Comparison of ENCODE assay signal across 23 cellular contexts in the genomic region with DNA sequence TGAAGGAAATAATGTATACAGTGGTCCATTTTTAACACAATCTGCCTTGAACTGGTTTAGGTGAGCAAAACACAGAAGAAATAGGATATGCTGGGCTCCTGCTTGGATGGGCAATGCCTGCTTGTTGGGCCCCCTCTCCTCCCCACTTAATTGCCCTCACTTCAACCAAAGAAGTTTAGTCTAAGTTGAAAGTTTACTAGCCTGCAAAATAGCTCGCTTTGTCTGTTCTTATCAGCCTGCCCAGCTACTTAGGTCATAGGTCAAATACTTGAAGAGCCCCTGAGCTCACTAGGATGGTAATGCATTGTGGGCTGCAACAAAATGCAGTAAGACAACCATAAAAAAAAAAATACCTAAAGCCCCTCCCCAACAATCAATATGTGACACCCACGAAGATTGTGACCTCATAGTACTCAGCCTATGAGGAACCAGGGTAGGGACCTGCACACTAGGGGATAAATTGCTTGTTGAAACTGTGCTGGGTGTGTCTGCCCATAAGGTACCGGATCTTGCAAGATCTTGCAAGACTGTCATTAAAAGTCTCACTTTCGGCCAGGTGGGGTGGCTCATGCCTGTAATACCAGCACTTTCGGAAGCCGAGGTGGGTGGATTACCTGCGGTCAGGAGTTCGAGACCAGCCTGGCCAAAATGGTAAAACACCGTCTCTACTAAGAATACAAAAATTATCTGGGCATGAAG. TPM values are rescaled to one million over a fixed set of nuclear protein-coding genes. Genes with fewer than 3 reads are reported as not detected.
DNase-seq lines count a peak whose midpoint lies in the region; ATAC-seq, FAIRE-seq and TF ChIP-seq lines count a peak whose summit lies in the region.
"Had no signal": no experiment of that assay in that cellular context is flagged by ENCODE, and none has a peak within 500 bp of the region (broad histone marks: within the 10 kb centered on the region; RNA-seq: fewer than 3 reads in every experiment).

No MANE protein-coding gene starts in this region.

- CTCF ChIA-PET in K562 (lab: Yijun Ruan, JAX; ENCODE audit: low intra/inter-chr PET ratio): no interaction called here

- TF ChIP-seq POLR2A in heart left ventricle (IDR thresholded peaks at IDR 0.05) (no peak), K562 (conservative IDR thresholded peaks at IDR 0.05) (no peak)

- no TSS peak for BruUV-seq in K562 (replicated peaks; lab: Mats Ljungman, UMichigan)

- H3K9me1 ChIP-seq in K562 (ENCODE audit: control insufficient read depth, insufficient read depth, low read length): no peaks in the 10 kb centered on the region

- H3K9ac ChIP-seq in K562 (ENCODE audit: insufficient read depth in 1 of 2, low read depth in 2 of 2, low read length in 2 of 2): no peak overlapping the region
- H3K9ac ChIP-seq in neuronal stem cell (ENCODE audit: low read depth, low read length, poor library complexity): no peak overlapping the region

- H3K9me3 ChIP-seq in heart left ventricle: peaks cover 0 to 7% (median 0%) of the 10 kb centered on the region in 12 donors
- no peaks in the 10 kb centered on the region for H3K9me3 ChIP-seq in K562 (replicated peaks; ENCODE audit: control insufficient read depth, insufficient read depth, low read depth, low read length)
- no peaks in the 10 kb centered on the region for H3K9me3 ChIP-seq in neuronal stem cell (replicated peaks in 1 of 2; ENCODE audit: control insufficient read depth in 2 of 2, insufficient read depth in 1 of 2, low read depth in 1 of 2, low read length in 2 of 2)
- H3K9me3 ChIP-seq: BE2C, SJCRH30 had no signal

- H3K36me3 ChIP-seq in heart left ventricle: peaks cover 0 to 3% (median 0%) of the 10 kb centered on the region in 9 donors
- H3K36me3 ChIP-seq in K562 (ENCODE audit: control insufficient read depth, insufficient read depth, low read length): no peaks in the 10 kb centered on the region
- H3K36me3 ChIP-seq in neuronal stem cell (replicated peaks in 1 of 2; ENCODE audit: control insufficient read depth in 2 of 2, insufficient read depth in 2 of 2, low read length in 2 of 2): no peaks in the 10 kb centered on the region
- H3K36me3 ChIP-seq: BE2C, SJCRH30 had no signal

- H3K4me3 ChIP-seq in heart left ventricle (no peak overlapping the region), K562 (no peak overlapping the region), neuronal stem cell (ENCODE audit: low read length in 2 of 2) (no peak overlapping the region)
- H3K4me3 ChIP-seq: SJCRH30 had no signal

- no peak overlapping the region for H3K14ac ChIP-seq in neuronal stem cell (ENCODE audit: low read length)

- DNase-seq in cardiac septum (ENCODE audit: low spot score) (peak; percentile 10), heart left ventricle (no peak), K562 (ENCODE audit: extremely low read depth in 1 of 4, low spot score in 3 of 4) (no peak), neuronal stem cell (ENCODE audit: low spot score) (no peak), OCI-M1 (lab: John Stamatoyannopoulos, UW) (no peak), AG20443 (ENCODE audit: low spot score) (no peak), COLO668 (lab: John Stamatoyannopoulos, UW; ENCODE audit: unreplicated experiment) (no peak)
- DNase-seq: BE2C; CD8-positive, alpha-beta memory T cell; HCEC 1CT; Kasumi-1; MV-4-11; NCI-H1105; NCI-H146; NCI-H1930; NCI-H446; NCI-H526 treated with DMSO at 0.1 percent for 48 hours; SJCRH30 had no signal

- H3K4me1 ChIP-seq in heart left ventricle (no peaks in the 10 kb centered on the region), K562 (replicated peaks in 1 of 2; ENCODE audit: control insufficient read depth in 2 of 2, insufficient read depth in 2 of 2, low read length in 2 of 2) (no peaks in the 10 kb centered on the region; a peak in 2 of 5 replicates), neuronal stem cell (ENCODE audit: control insufficient read depth in 2 of 2, insufficient read depth in 1 of 2, low read depth in 1 of 2, low read length in 2 of 2) (peaks cover 5 to 16% of the 10 kb centered on the region in 2 donors)
- H3K4me1 ChIP-seq: BE2C, SJCRH30 had no signal

- intact Hi-C loops in cardiac septum (cut with DNase I) (no loop called here), heart left ventricle (cut with DNase I) (loop anchor here in 5 of 10 donors (10.0 kb wide), 3 partner anchors 64 to 224 kb away; a partner anchor contains a TSS), K562 (cut with micrococcal nuclease) (loop anchor here (10.0 kb wide), 1 partner anchor 144 kb away; a partner anchor contains a TSS)

- no peak for TF ChIP-seq EP300 in K562 (IDR thresholded peaks at IDR 0.05; ENCODE audit: low read length)

- no peaks in the 10 kb centered on the region for H4K20me1 ChIP-seq in K562 (replicated peaks; ENCODE audit: control insufficient read depth, insufficient read depth, low read length)

- no peaks in the 10 kb centered on the region for H3K27me3 ChIP-seq in heart left ventricle
- no peaks in the 10 kb centered on the region for H3K27me3 ChIP-seq in K562 (ENCODE audit: control insufficient read depth in 2 of 2, insufficient read depth in 2 of 2, low read length in 2 of 2)
- H3K27me3 ChIP-seq in neuronal stem cell (ENCODE audit: control insufficient read depth in 3 of 3, insufficient read depth in 3 of 3, low read depth in 1 of 3, low read length in 3 of 3): peaks cover 0 to 8% (median 0%) of the 10 kb centered on the region in 3 experiments
- H3K27me3 ChIP-seq: BE2C, SJCRH30 had no signal

- no peak for TF ChIP-seq RAD21 in K562 (CRISPR knock-in tag; conservative IDR thresholded peaks at IDR 0.05 in 1 of 2, IDR thresholded peaks at IDR 0.05 in 1 of 2)

- H3K18ac ChIP-seq in neuronal stem cell (ENCODE audit: low read length): no peak overlapping the region

- no peak overlapping the region for H4K8ac ChIP-seq in neuronal stem cell (ENCODE audit: low read depth, low read length)

- peak; percentile 35 for FAIRE-seq in K562 (lab: Jason Lieb, UNC)
- FAIRE-seq: H1 had no signal

- WGBS in heart left ventricle, 4 donors: 88 to 91% (median 91%) methylated on average over 9 of the region's 9 CpGs
- 11% methylated on average over 3 of the region's 9 CpGs for WGBS in K562 (ENCODE audit: insufficient coverage, low coverage, missing lambda C conversion rate)
- no CpG with 5 or more reads among the region's 9 CpGs for WGBS in neuronal stem cell (ENCODE audit: extremely low coverage in 2 of 2, insufficient read length in 2 of 2, insufficient replicate concordance in 1 of 2), 2 donors

- H3K79me1 ChIP-seq in neuronal stem cell (ENCODE audit: low read depth, low read length): no peaks in the 10 kb centered on the region

- no peak overlapping the region for H2BK15ac ChIP-seq in neuronal stem cell (ENCODE audit: low read length)

- H2AFZ ChIP-seq in K562 (ENCODE audit: low read depth, low read length) (no peak overlapping the region), neuronal stem cell (ENCODE audit: low read length) (no peak overlapping the region)

- POLR2A ChIA-PET in K562 (lab: Yijun Ruan, JAX): no interaction called here

- in situ Hi-C loops in K562 (cut with MboI): loop anchor here (10.0 kb wide), 1 partner anchor 224 kb away; no protein-coding TSS in a partner anchor

- ATAC-seq in heart left ventricle (no peak), K562 (no peak)
- ATAC-seq: SK-N-SH treated with all-trans-retinoic acid at 6 μM for 48 hours had no signal

- no peaks in the 10 kb centered on the region for H3K79me2 ChIP-seq in K562 (ENCODE audit: control insufficient read depth, insufficient read depth, low read length)

- H2BK12ac ChIP-seq in neuronal stem cell (ENCODE audit: low read length): no peak overlapping the region

- H3K27ac ChIP-seq in heart left ventricle (no peak overlapping the region), K562 (ENCODE audit: extremely low read depth, low read depth, low read length) (no peak overlapping the region), neuronal stem cell (replicated peaks; ENCODE audit: low read length) (peak overlapping the region; percentile 64)
- H3K27ac ChIP-seq: 22Rv1, SJCRH30 had no signal

- no peak overlapping the region for H3K23ac ChIP-seq in neuronal stem cell (ENCODE audit: low read depth, low read length, poor library complexity)

- H2BK5ac ChIP-seq in neuronal stem cell (ENCODE audit: low read length): no peak overlapping the region

- H3K4ac ChIP-seq in neuronal stem cell (ENCODE audit: low read length): no peak overlapping the region

- H3K4me2 ChIP-seq in K562 (ENCODE audit: insufficient read depth, low read length) (no peak overlapping the region), neuronal stem cell (ENCODE audit: insufficient read depth, low read length, poor library complexity, severe bottlenecking) (no peak overlapping the region)

- no peak for TF ChIP-seq CTCF in heart left ventricle (IDR thresholded peaks at IDR 0.05)
- TF ChIP-seq CTCF in K562 (IDR thresholded peaks at IDR 0.05 in 2 of 3, conservative IDR thresholded peaks at IDR 0.05 in 1 of 3; ENCODE audit: insufficient read depth in 2 of 3, low read depth in 1 of 3, low read length in 3 of 3): no peak

- H2AK5ac ChIP-seq in neuronal stem cell (ENCODE audit: low read depth, low read length): no peak overlapping the region

- no peak overlapping the region for H2BK120ac ChIP-seq in neuronal stem cell (ENCODE audit: low read depth, low read length)

- H4K91ac ChIP-seq in neuronal stem cell (ENCODE audit: low read depth, low read length, poor library complexity): no peak overlapping the region

RNA-seq across cellular contexts. Expression of a gene that starts 10.9 kb away (rescaled TPM):
- total RNA-seq in cardiac septum: not detected
- under 1 TPM in 2 of 9 donors, not detected in 7; 0.32 to 0.45 TPM for total RNA-seq in heart left ventricle
- polyA plus RNA-seq in heart left ventricle: under 1 TPM in 1 of 2 donors, not detected in 1; 0.11 TPM
- 0.86 and 0.99 TPM in 2 replicates for total RNA-seq in K562 (2011; cell fraction: chromatin; rRNA removed; ENCODE audit: low replicate concordance)
- total RNA-seq in K562 (2011; cell fraction: nucleolus; rRNA removed): 0.39 and 0.50 TPM in 2 replicates
- total RNA-seq in K562 (2011; cell fraction: nucleoplasm; rRNA removed): 0.37 and 0.76 TPM in 2 replicates
- 0.14 and 0.49 TPM in 2 replicates for total RNA-seq in K562 (2014; rRNA removed)
- 0.36 TPM in 1 of 2 replicates, not detected in the other for total RNA-seq in K562 (2014; rRNA removed; fragmentation: Illumina TruSeq; extraction: Trizol)
- total RNA-seq in K562 (2015; rRNA removed; fragmentation: Illumina TruSeq; extraction: Trizol): 0.41 TPM in 1 of 2 replicates, not detected in the other
- 0.29 TPM in 1 of 2 replicates, not detected in the other for total RNA-seq in K562 (2021)
- polyA plus RNA-seq in K562 (2011; rRNA removed): 0.10 and 0.39 TPM in 2 replicates
- polyA plus RNA-seq in K562 (2011; cell fraction: cytosol; rRNA removed): 0.09 TPM in 1 of 2 replicates, not detected in the other
- polyA plus RNA-seq in K562 (2011; cell fraction: nucleus; rRNA removed): 0.80 and 1.2 TPM in 2 replicates
- 0.30 and 0.36 TPM in 2 replicates for polyA plus RNA-seq in K562 (2012)
- not detected in 2 replicates for polyA plus RNA-seq in K562 (2014; fragmentation: Illumina TruSeq; extraction: Trizol)
- under 1 TPM; 0.07 to 0.08 TPM for polyA plus RNA-seq in K562 (2014; fragmentation: Nextera tagmentation; extraction: Ambion mirVana)
- 0.17 TPM in 1 of 2 replicates, not detected in the other for polyA plus RNA-seq in K562 (2014; rRNA removed)
- polyA minus RNA-seq in K562 (2011; rRNA and poly(A)+ RNA removed): 0.33 and 1.4 TPM in 2 replicates
- polyA minus RNA-seq in K562 (2011; cell fraction: cytosol; rRNA and poly(A)+ RNA removed): not detected in 2 replicates
- polyA minus RNA-seq in K562 (2011; cell fraction: nucleus; rRNA and poly(A)+ RNA removed): 0.33 TPM in 1 of 2 replicates, not detected in the other
- polyA plus RNA-seq in neuronal stem cell (2013, experiment 1 of 2): 0.26 TPM
- 0.26 TPM for polyA plus RNA-seq in neuronal stem cell (2013, experiment 2 of 2)
- total RNA-seq: M059J, SJCRH30 had no signal
- polyA plus RNA-seq: CD14-positive monocyte; CD8-positive, alpha-beta memory T cell had no signal

RNA-seq across cellular contexts. Expression of a gene that starts 41.1 kb away (rescaled TPM):
- not detected for total RNA-seq in cardiac septum
- not detected for total RNA-seq in heart left ventricle
- polyA plus RNA-seq in heart left ventricle: not detected
- not detected in 2 replicates for total RNA-seq in K562 (2011; cell fraction: chromatin; rRNA removed; ENCODE audit: low replicate concordance)
- total RNA-seq in K562 (2011; cell fraction: nucleolus; rRNA removed): not detected in 2 replicates
- total RNA-seq in K562 (2011; cell fraction: nucleoplasm; rRNA removed): not detected in 2 replicates
- 0.32 TPM in 1 of 2 replicates, not detected in the other for total RNA-seq in K562 (2014; rRNA removed)
- total RNA-seq in K562 (2014; rRNA removed; fragmentation: Illumina TruSeq; extraction: Trizol): not detected in 2 replicates
- not detected in 2 replicates for total RNA-seq in K562 (2015; rRNA removed; fragmentation: Illumina TruSeq; extraction: Trizol)
- total RNA-seq in K562 (2021): not detected in 2 replicates
- 0.20 TPM in 1 of 2 replicates, not detected in the other for polyA plus RNA-seq in K562 (2011; rRNA removed)
- polyA plus RNA-seq in K562 (2011; cell fraction: cytosol; rRNA removed): 0.66 TPM in 1 of 2 replicates, not detected in the other
- polyA plus RNA-seq in K562 (2011; cell fraction: nucleus; rRNA removed): not detected in 2 replicates
- not detected in 2 replicates for polyA plus RNA-seq in K562 (2012)
- polyA plus RNA-seq in K562 (2014; fragmentation: Illumina TruSeq; extraction: Trizol): not detected in 2 replicates
- polyA plus RNA-seq in K562 (2014; fragmentation: Nextera tagmentation; extraction: Ambion mirVana): under 1 TPM in 1 of 2 experiments, not detected in 1; 0.10 TPM
- 0.23 TPM in 1 of 2 replicates, not detected in the other for polyA plus RNA-seq in K562 (2014; rRNA removed)
- not detected in 2 replicates for polyA minus RNA-seq in K562 (2011; rRNA and poly(A)+ RNA removed)
- not detected in 2 replicates for polyA minus RNA-seq in K562 (2011; cell fraction: cytosol; rRNA and poly(A)+ RNA removed)
- polyA minus RNA-seq in K562 (2011; cell fraction: nucleus; rRNA and poly(A)+ RNA removed): not detected in 2 replicates
- not detected for polyA plus RNA-seq in neuronal stem cell (2013, experiment 1 of 2)
- not detected for polyA plus RNA-seq in neuronal stem cell (2013, experiment 2 of 2)
- total RNA-seq: CD8-positive, alpha-beta memory T cell; H1; M059J had no signal
- polyA plus RNA-seq: CD14-positive monocyte; CD8-positive, alpha-beta memory T cell; H1 had no signal
